10 cellular contexts compared by ENCODE assay signal in the genomic region with DNA sequence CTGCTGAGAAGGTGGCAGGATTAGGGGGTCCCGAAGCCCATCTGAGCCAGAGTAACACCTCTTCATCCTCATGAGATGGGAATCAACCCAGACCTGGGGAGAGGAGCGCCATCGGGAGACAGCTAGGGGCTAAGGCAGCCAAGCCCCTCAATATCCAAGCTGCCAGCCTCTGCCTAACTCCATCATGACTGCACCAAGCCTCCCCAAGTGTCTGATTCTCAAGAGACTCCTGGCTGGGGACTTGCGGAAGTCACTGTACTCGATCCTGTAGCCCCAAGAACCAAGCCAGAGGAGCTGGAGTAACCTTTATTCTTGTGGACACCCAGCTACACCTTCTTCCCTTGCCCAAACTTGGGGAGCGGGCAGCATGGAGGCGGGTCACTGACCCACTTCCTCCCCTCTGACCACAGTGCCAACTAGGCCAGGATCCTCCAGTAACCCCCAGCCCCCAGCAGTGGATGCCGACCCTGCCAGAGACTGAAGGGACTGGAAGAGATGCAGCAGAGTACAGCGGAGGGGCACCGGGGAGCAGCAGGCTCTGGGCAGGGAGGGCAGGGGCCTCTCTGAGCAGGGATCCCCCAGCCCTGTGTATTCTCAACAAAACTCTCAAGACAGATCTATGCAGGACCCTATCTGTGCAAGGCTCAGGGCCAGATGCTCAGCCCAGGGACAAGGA. TPM values are rescaled to one million over a fixed set of nuclear protein-coding genes. Genes with fewer than 3 reads are reported as not detected.
DNase-seq lines count a peak whose midpoint lies in the region; ATAC-seq, FAIRE-seq and TF ChIP-seq lines count a peak whose summit lies in the region.
"Had no signal": no experiment of that assay in that cellular context is flagged by ENCODE, and none has a peak within 500 bp of the region (broad histone marks: within the 10 kb centered on the region; RNA-seq: fewer than 3 reads in every experiment).

No MANE protein-coding gene starts in this region.

- H3K9me3 ChIP-seq in BLaER1 treated with 17β-estradiol and CSF1 and Interleukin-3, amounts not matched to agents 10 nM and 100 nM (replicated peaks in 1 of 11): no peaks in the 10 kb centered on the region
- H3K9me3 ChIP-seq in OCI-LY3 (ENCODE audit: insufficient read depth, low read length): no peaks in the 10 kb centered on the region
- no peaks in the 10 kb centered on the region for H3K9me3 ChIP-seq in esophagus muscularis mucosa
- no peaks in the 10 kb centered on the region for H3K9me3 ChIP-seq in psoas muscle
- H3K9me3 ChIP-seq in CD8-positive, alpha-beta memory T cell (ENCODE audit: low read length): no peaks in the 10 kb centered on the region

- peaks cover 0 to 38% (median 8%) of the 10 kb centered on the region in 3 donors for H3K36me3 Mint-ChIP-seq in CD8-positive, alpha-beta memory T cell

- ATAC-seq in psoas muscle: no peak

- POLR2A ChIA-PET in CD8-positive, alpha-beta memory T cell (lab: Charles Lee): interaction anchor here (1.2 kb wide), 1 partner anchor 10 kb away, joined by 4 read pairs; no protein-coding TSS in a partner anchor

- intact Hi-C loops in esophagus muscularis mucosa (cut with DNase I) (loop anchor here (5.0 kb wide), 1 partner anchor 38 kb away; a partner anchor contains a TSS), psoas muscle (cut with DNase I) (loop anchor here (5.0 to 10.0 kb wide), 3 partner anchors 38 to 1728 kb away; a partner anchor contains a TSS)

- no peak for FAIRE-seq in frontal cortex (lab: Jason Lieb, UNC)

- no peak for TF ChIP-seq CTCF in OCI-LY3 (IDR thresholded peaks at IDR 0.05; ENCODE audit: low read depth, low read length)
- no peak for TF ChIP-seq CTCF in esophagus muscularis mucosa (IDR thresholded peaks at IDR 0.05)
- TF ChIP-seq CTCF in psoas muscle (IDR thresholded peaks at IDR 0.05): no peak
- no peak for TF ChIP-seq CTCF in GM10266 (IDR thresholded peaks at IDR 0.05; ENCODE audit: control insufficient read depth, insufficient read depth, low read depth, missing control alignments)

- CTCF ChIA-PET in CD8-positive, alpha-beta memory T cell (lab: Charles Lee): interaction anchor here (0.6 to 1.2 kb wide), 2 partner anchors 166 to 200 kb away, joined by 3 to 4 read pairs; no protein-coding TSS in a partner anchor

- peak overlapping the region; percentile 41 to 73 (median 64) for H3K4me3 ChIP-seq in BLaER1 treated with 17β-estradiol and CSF1 and Interleukin-3, amounts not matched to agents 10 nM and 100 nM
- peak overlapping the region; percentile 67; the same call in 1 of the 2 replicates for H3K4me3 ChIP-seq in OCI-LY3 (ENCODE audit: low read length)
- peak overlapping the region; percentile 41 to 66 (median 49) for H3K4me3 ChIP-seq in esophagus muscularis mucosa
- peak overlapping the region; percentile 72 for H3K4me3 ChIP-seq in psoas muscle
- no peak overlapping the region for H3K4me3 ChIP-seq in CD8-positive, alpha-beta memory T cell (ENCODE audit: low read length)

- peak overlapping the region in 1 of 7 donors; percentile 18 for H3K4me3 Mint-ChIP-seq in CD8-positive, alpha-beta memory T cell

- no peaks in the 10 kb centered on the region for H3K9me3 Mint-ChIP-seq in CD8-positive, alpha-beta memory T cell

- peaks cover 0 to 19% (median 0%) of the 10 kb centered on the region in 11 experiments; a peak in 7 of 22 replicates for H3K36me3 ChIP-seq in BLaER1 treated with 17β-estradiol and CSF1 and Interleukin-3, amounts not matched to agents 10 nM and 100 nM
- no peaks in the 10 kb centered on the region for H3K36me3 ChIP-seq in OCI-LY3 (replicated peaks; ENCODE audit: low read depth, low read length)
- peaks cover 0 to 27% (median 20%) of the 10 kb centered on the region in 4 donors for H3K36me3 ChIP-seq in esophagus muscularis mucosa
- H3K36me3 ChIP-seq in psoas muscle (ENCODE audit: insufficient read depth in 1 of 2, low read depth in 1 of 2): peaks cover 0 to 12% of the 10 kb centered on the region in 2 donors
- H3K36me3 ChIP-seq in CD8-positive, alpha-beta memory T cell (ENCODE audit: insufficient read depth, low read length): no peaks in the 10 kb centered on the region

- H2AFZ ChIP-seq in OCI-LY3 (ENCODE audit: low read depth, low read length): no peak overlapping the region

- H3K27ac ChIP-seq in BLaER1 treated with 17β-estradiol and CSF1 and Interleukin-3, amounts not matched to agents 10 nM and 100 nM: peak overlapping the region in 10 of 11 experiments; percentile 25 to 79 (median 74); a peak in 20 of 22 replicates
- H3K27ac ChIP-seq in OCI-LY3 (ENCODE audit: low read length): no peak overlapping the region
- peak overlapping the region; percentile 87 to 98 (median 92) for H3K27ac ChIP-seq in esophagus muscularis mucosa (replicated peaks in 1 of 4)
- peak overlapping the region; percentile 96 for H3K27ac ChIP-seq in psoas muscle
- H3K27ac ChIP-seq in CD8-positive, alpha-beta memory T cell (ENCODE audit: low read depth, low read length): no peak overlapping the region

- H3K27me3 Mint-ChIP-seq in CD8-positive, alpha-beta memory T cell: no peaks in the 10 kb centered on the region

- no peak for TF ChIP-seq EP300 in esophagus muscularis mucosa (IDR thresholded peaks at IDR 0.05)

- H3K9ac ChIP-seq in BLaER1 treated with 17β-estradiol and CSF1 and Interleukin-3, amounts not matched to agents 10 nM and 100 nM: peak overlapping the region; percentile 70 to 84 (median 74)
- no peak overlapping the region for H3K9ac ChIP-seq in OCI-LY3 (ENCODE audit: low read length)

- H3K4me1 Mint-ChIP-seq in CD8-positive, alpha-beta memory T cell: peaks cover 19 to 51% (median 25%) of the 10 kb centered on the region in 3 donors

- H3K79me2 ChIP-seq in OCI-LY3 (ENCODE audit: low read length): no peaks in the 10 kb centered on the region

- WGBS in esophagus muscularis mucosa: 55% methylated on average over 8 of the region's 10 CpGs
- 25 to 40% (median 25%) methylated on average over 10 of the region's 10 CpGs for WGBS in psoas muscle, 3 donors

- H4K20me1 ChIP-seq in BLaER1 treated with 17β-estradiol and CSF1 and Interleukin-3, amounts not matched to agents 10 nM and 100 nM: peaks cover 35 to 100% (median 85%) of the 10 kb centered on the region in 11 experiments; a peak in 20 of 22 replicates
- no peaks in the 10 kb centered on the region for H4K20me1 ChIP-seq in OCI-LY3 (ENCODE audit: insufficient read depth, low read length)

- no peaks in the 10 kb centered on the region for H3K27me3 ChIP-seq in BLaER1 treated with 17β-estradiol and CSF1 and Interleukin-3, amounts not matched to agents 10 nM and 100 nM
- H3K27me3 ChIP-seq in OCI-LY3 (ENCODE audit: low read depth, low read length) (no peaks in the 10 kb centered on the region), esophagus muscularis mucosa (no peaks in the 10 kb centered on the region), psoas muscle (ENCODE audit: insufficient read depth in 3 of 3, low read length in 2 of 3) (no peaks in the 10 kb centered on the region)
- H3K27me3 ChIP-seq in CD8-positive, alpha-beta memory T cell (ENCODE audit: insufficient read depth, low read length, poor library complexity, severe bottlenecking): no peaks in the 10 kb centered on the region

- peak overlapping the region; percentile 96 to 100 (median 99) for H3K4me2 ChIP-seq in BLaER1 treated with 17β-estradiol and CSF1 and Interleukin-3, amounts not matched to agents 10 nM and 100 nM
- H3K4me2 ChIP-seq in OCI-LY3 (ENCODE audit: low read length): peak overlapping the region; percentile 73; the same call in 1 of the 2 replicates

- H3K27ac Mint-ChIP-seq in CD8-positive, alpha-beta memory T cell: peak overlapping the region in 1 of 8 donors; percentile 68

- DNase-seq in esophagus muscularis mucosa (ENCODE audit: extremely low spot score): no peak
- DNase-seq in psoas muscle: no peak
- DNase-seq in GM10266 (ENCODE audit: extremely low spot score): no peak
- no peak for DNase-seq in frontal cortex (ENCODE audit: low spot score in 2 of 2)
- no peak for DNase-seq in Ammon's horn (ENCODE audit: low spot score)
- DNase-seq in CD8-positive, alpha-beta memory T cell: no peak
- DNase-seq: activated CD4-positive, alpha-beta T cell treated with anti-CD3 and anti-CD28 coated beads, Interleukin-2, amount 50 U/mL, for 4 hours; dermis blood vessel endothelial cell had no signal

- TF ChIP-seq POLR2A in esophagus muscularis mucosa (IDR thresholded peaks at IDR 0.05; ENCODE audit: low read depth): no peak

- peaks cover 84 to 100% (median 99%) of the 10 kb centered on the region in 10 experiments for H3K4me1 ChIP-seq in BLaER1 treated with 17β-estradiol and CSF1 and Interleukin-3, amounts not matched to agents 10 nM and 100 nM
- H3K4me1 ChIP-seq in OCI-LY3 (ENCODE audit: low read length) (peaks cover 19% of the 10 kb centered on the region), esophagus muscularis mucosa (peaks cover 99 to 100% (median 99%) of the 10 kb centered on the region in 4 donors), psoas muscle (peaks cover 98% of the 10 kb centered on the region)
- peaks cover 22% of the 10 kb centered on the region for H3K4me1 ChIP-seq in CD8-positive, alpha-beta memory T cell (ENCODE audit: insufficient read depth, low read length)

RNA-seq across cellular contexts. Expression of a gene that starts 13.3 kb away (rescaled TPM):
- total RNA-seq in esophagus muscularis mucosa (100 to 1,000 TPM in 3 of 4 donors, 10 to 100 TPM in 1; 75.6 to 237 (median 130) TPM), psoas muscle (10 to 100 TPM; 24.4 to 75.6 (median 61.2) TPM), frontal cortex (87.6 TPM)
- polyA plus RNA-seq in psoas muscle: 10 to 100 TPM in 2 of 3 donors, 1 to 10 TPM in 1; 8.8 to 35.8 (median 30.2) TPM
- total RNA-seq in CD8-positive, alpha-beta memory T cell: 10 to 100 TPM; 22.7 to 24.2 TPM
- 38.1 TPM for polyA plus RNA-seq in CD8-positive, alpha-beta memory T cell

RNA-seq across cellular contexts. Expression of a gene that starts 31.6 kb away (rescaled TPM):
- total RNA-seq in esophagus muscularis mucosa: 1 to 10 TPM; 1.7 to 4.6 (median 2.6) TPM
- total RNA-seq in psoas muscle: 1 to 10 TPM in 1 of 4 donors, under 1 TPM in 3; 0.25 to 1.1 (median 0.39) TPM
- under 1 TPM; 0.53 to 0.77 (median 0.65) TPM for polyA plus RNA-seq in psoas muscle
- 0.82 TPM for total RNA-seq in frontal cortex
- total RNA-seq in CD8-positive, alpha-beta memory T cell: 10 to 100 TPM; 16.2 to 16.5 TPM
- not detected for polyA plus RNA-seq in CD8-positive, alpha-beta memory T cell

RNA-seq across cellular contexts. Expression of a gene that starts 39.6 kb away (rescaled TPM):
- 10 to 100 TPM; 23.9 to 37.5 (median 30.7) TPM for total RNA-seq in esophagus muscularis mucosa
- 10 to 100 TPM; 27.7 to 43.3 (median 37.6) TPM for total RNA-seq in psoas muscle
- polyA plus RNA-seq in psoas muscle: 10 to 100 TPM; 43.9 to 72.9 (median 61.0) TPM
- total RNA-seq in frontal cortex: 11.4 TPM
- 10 to 100 TPM; 37.1 to 38.3 TPM for total RNA-seq in CD8-positive, alpha-beta memory T cell
- polyA plus RNA-seq in CD8-positive, alpha-beta memory T cell: 27.0 TPM

RNA-seq across cellular contexts. Expression of a gene that starts 43.7 kb away (rescaled TPM):
- total RNA-seq in esophagus muscularis mucosa (10 to 100 TPM; 37.8 to 59.2 (median 46.0) TPM), psoas muscle (10 to 100 TPM; 39.6 to 65.9 (median 52.9) TPM), frontal cortex (26.5 TPM)
- 10 to 100 TPM; 42.7 to 52.9 (median 47.9) TPM for polyA plus RNA-seq in psoas muscle
- 10 to 100 TPM; 79.9 to 81.9 TPM for total RNA-seq in CD8-positive, alpha-beta memory T cell
- polyA plus RNA-seq in CD8-positive, alpha-beta memory T cell: 80.7 TPM

Comparison
In these comparisons a context has a peak if more than half of its experiments do, and no peak if none do; other contexts are left out.
1. H3K27ac ChIP-seq: peak in BLaER1 treated with 17β-estradiol and CSF1 and Interleukin-3, amounts not matched to agents 10 nM and 100 nM (10 of 11), esophagus muscularis mucosa (4 of 4) and psoas muscle (single experiment); none in OCI-LY3 (single experiment) and CD8-positive, alpha-beta memory T cell (single experiment).